ENCODE assay signal across 17 cellular contexts in the genomic region with DNA sequence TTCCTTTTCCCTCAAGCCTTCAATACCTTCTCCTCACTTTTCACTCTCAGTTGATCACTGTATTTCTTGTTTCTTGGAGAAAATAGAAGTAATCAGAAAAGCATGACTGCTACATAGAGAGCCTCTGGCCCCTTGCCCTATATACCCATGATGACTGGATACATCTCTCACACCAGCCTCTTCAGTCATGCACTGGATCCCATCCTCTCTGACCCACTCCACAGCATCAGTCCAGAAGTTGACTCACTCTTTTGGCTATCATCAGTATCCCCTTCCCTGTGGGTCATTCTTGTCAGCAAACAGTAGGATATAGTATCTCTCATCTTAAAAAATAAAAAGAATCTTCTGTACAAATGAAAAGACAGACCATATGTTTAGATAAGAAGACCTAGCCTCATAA. TPM values are rescaled to one million over a fixed set of nuclear protein-coding genes. Genes with fewer than 3 reads are reported as not detected.
DNase-seq lines count a peak whose midpoint lies in the region; ATAC-seq and TF ChIP-seq lines count a peak whose summit lies in the region.
"Had no signal": no experiment of that assay in that cellular context is flagged by ENCODE, and none has a peak within 500 bp of the region (broad histone marks: within the 10 kb centered on the region; RNA-seq: fewer than 3 reads in every experiment).

No MANE protein-coding gene starts in this region.

- H3K4me2 ChIP-seq in IMR-90 (ENCODE audit: low read depth, low read length) (no peak overlapping the region), mesenchymal stem cell (ENCODE audit: low read length, poor library complexity, severe bottlenecking) (no peak overlapping the region)

- no peak overlapping the region for H2AK9ac ChIP-seq in IMR-90 (replicated peaks; ENCODE audit: low read depth, low read length, poor library complexity)

- H3K18ac ChIP-seq in IMR-90 (ENCODE audit: low read depth, low read length) (no peak overlapping the region), mesenchymal stem cell (ENCODE audit: low read depth in 1 of 2, low read length in 2 of 2) (no peak overlapping the region)

- no peak overlapping the region for H4K91ac ChIP-seq in IMR-90 (ENCODE audit: insufficient read depth, low read depth, low read length)
- no peak overlapping the region for H4K91ac ChIP-seq in mesenchymal stem cell (ENCODE audit: low read length)

- H3K36me3 ChIP-seq in IMR-90 (ENCODE audit: control insufficient read depth, insufficient read depth, low read length) (no peaks in the 10 kb centered on the region), brain microvascular endothelial cell (replicated peaks) (no peaks in the 10 kb centered on the region), mesenchymal stem cell (ENCODE audit: control insufficient read depth in 1 of 2, insufficient read depth in 2 of 2, low read depth in 1 of 2, low read length in 2 of 2) (peaks cover under 1 to 10% of the 10 kb centered on the region in 2 experiments)
- H3K36me3 ChIP-seq: left lung had no signal

- TF ChIP-seq RAD21 in IMR-90 (IDR thresholded peaks at IDR 0.05; ENCODE audit: low read length) = no peak

- H3K14ac ChIP-seq in IMR-90 (replicated peaks; ENCODE audit: low read depth, low read length) (no peak overlapping the region), mesenchymal stem cell (ENCODE audit: low read length in 2 of 2) (no peak overlapping the region)

- no peak for TF ChIP-seq POLR2A in IMR-90 (IDR thresholded peaks at IDR 0.05; ENCODE audit: low read depth, low read length)

- H2AK5ac ChIP-seq in IMR-90 (ENCODE audit: low read depth, low read length) (no peak overlapping the region), mesenchymal stem cell (ENCODE audit: low read length, severe bottlenecking) (no peak overlapping the region)

- DNase-seq in AG09309 (ENCODE audit: low read depth) (peak; percentile 21), IMR-90 (peak; percentile 95), brain microvascular endothelial cell (peak; percentile 69), mesenchymal stem cell (no peak), LoVo (ENCODE audit: low spot score) (no peak), activated T-cell treated with anti-CD3 and anti-CD28 coated beads for 4 hours (no peak)
- DNase-seq: activated naive CD8-positive, alpha-beta T cell treated with anti-CD3 and anti-CD28 coated beads, Interleukin-2, amount 50 U/mL, for 24 hours; endodermal cell; Kasumi-1; left lung; NCI-H446 treated with DMSO at 0.1 percent for 48 hours; right cardiac atrium; stimulated activated CD4-positive, alpha-beta T cell treated with anti-CD3 and anti-CD28 coated beads, Interleukin-1b, Interleukin-23, amount 100 ng/mL, for 48 hours had no signal

- no peak overlapping the region for H3K4me3 ChIP-seq in AG09309 (ENCODE audit: control insufficient read depth, low read depth, low read length)
- H3K4me3 ChIP-seq in IMR-90 (ENCODE audit: insufficient read depth, low read depth, low read length) = no peak overlapping the region
- H3K4me3 ChIP-seq in brain microvascular endothelial cell (ENCODE audit: low read depth, low read length) = no peak overlapping the region
- H3K4me3 ChIP-seq in mesenchymal stem cell (ENCODE audit: insufficient read depth in 1 of 2, low read depth in 1 of 2, low read length in 2 of 2) = no peak overlapping the region
- H3K4me3 ChIP-seq: left lung had no signal

- in situ Hi-C loops in IMR-90 (cut with MboI; ENCODE audit: low sequenced_read_pairs) = loop anchor here (25.0 kb wide), 1 partner anchor 159 kb away; a partner anchor contains a TSS
- in situ Hi-C loops in brain microvascular endothelial cell (cut with HindIII; ENCODE audit: low pct_ligation_motif_present, low sequenced_read_pairs) = loop anchor here (25.0 kb wide), 1 partner anchor 484 kb away; no protein-coding TSS in a partner anchor

- no peak for TF ChIP-seq CTCF in AG09309 (IDR thresholded peaks at IDR 0.05; ENCODE audit: control insufficient read depth, insufficient read depth, low read depth, low read length, missing control alignments)
- TF ChIP-seq CTCF in IMR-90 (conservative IDR thresholded peaks at IDR 0.05; ENCODE audit: low read depth, low read length) = no peak
- TF ChIP-seq CTCF in brain microvascular endothelial cell (IDR thresholded peaks at IDR 0.05; ENCODE audit: low read depth, low read length, missing control alignments) = no peak

- no peak overlapping the region for H3K56ac ChIP-seq in IMR-90 (ENCODE audit: extremely low read depth, insufficient read depth, low read length)

- H3K27ac ChIP-seq in IMR-90 (ENCODE audit: insufficient read depth, low read length) (no peak overlapping the region), brain microvascular endothelial cell (peak overlapping the region; percentile 6), mesenchymal stem cell (ENCODE audit: low read length, poor library complexity, severe bottlenecking) (no peak overlapping the region)

- CTCF ChIA-PET in IMR-90 (lab: Yijun Ruan, JAX) = no interaction called here

- H3K4me1 ChIP-seq in IMR-90 (ENCODE audit: control insufficient read depth, insufficient read depth, low read length) = peaks cover 19% of the 10 kb centered on the region
- H3K4me1 ChIP-seq in mesenchymal stem cell (ENCODE audit: control insufficient read depth, insufficient read depth, low read depth, low read length) = no peaks in the 10 kb centered on the region

- H3K23ac ChIP-seq in IMR-90 (ENCODE audit: low read depth, low read length) (no peak overlapping the region), mesenchymal stem cell (ENCODE audit: low read length in 2 of 2) (no peak overlapping the region)

- H4K8ac ChIP-seq in IMR-90 (ENCODE audit: low read depth in 2 of 2, low read length in 2 of 2) (no peak overlapping the region), mesenchymal stem cell (ENCODE audit: low read length) (no peak overlapping the region)

- peaks cover 7% of the 10 kb centered on the region; the same call in 1 of the 2 replicates for H3K9me1 ChIP-seq in IMR-90 (ENCODE audit: insufficient read depth, low read length)

- intact Hi-C loops in IMR-90 (cut with micrococcal nuclease) = no loop called here

- H2AFZ ChIP-seq in IMR-90 (replicated peaks; ENCODE audit: low read length, poor library complexity) = no peak overlapping the region
- no peak overlapping the region for H2AFZ ChIP-seq in mesenchymal stem cell (ENCODE audit: low read depth, low read length)

- H2BK15ac ChIP-seq in IMR-90 (ENCODE audit: low read depth, low read length) = no peak overlapping the region
- H2BK15ac ChIP-seq in mesenchymal stem cell (ENCODE audit: low read depth, poor library complexity, severe bottlenecking) = no peak overlapping the region

- no peak overlapping the region for H4K5ac ChIP-seq in IMR-90 (ENCODE audit: low read depth, low read length)

- ATAC-seq in IMR-90 (ENCODE audit: low read depth) (peak; percentile 82), GM18511 (IDR thresholded peaks at IDR 0.05; ENCODE audit: unreplicated experiment) (no peak), GM18520 (IDR thresholded peaks at IDR 0.05; ENCODE audit: unreplicated experiment) (no peak)
- ATAC-seq: activated naive CD8-positive, alpha-beta T cell treated with anti-CD3 and anti-CD28 coated beads, Interleukin-2, amount 50 U/mL, for 24 hours; HCT116; left lung; WTC11 had no signal

- H2BK5ac ChIP-seq in IMR-90 (ENCODE audit: low read depth, low read length, poor library complexity, severe bottlenecking) (peak overlapping the region; percentile 9), mesenchymal stem cell (ENCODE audit: low read depth, low read length, poor library complexity, severe bottlenecking) (no peak overlapping the region)

- H3K4ac ChIP-seq in IMR-90 (ENCODE audit: low read depth, low read length) = no peak overlapping the region
- no peak overlapping the region for H3K4ac ChIP-seq in mesenchymal stem cell (ENCODE audit: low read depth in 1 of 2, low read length in 2 of 2)

- no TSS peak for BruUV-seq in IMR-90 (replicated peaks; lab: Mats Ljungman, UMichigan)

- dilution Hi-C loops in IMR-90 (cut with HindIII; ENCODE audit: low sequenced_read_pairs, unreplicated experiment) = no loop called here

- no peak overlapping the region for H2BK120ac ChIP-seq in IMR-90 (ENCODE audit: low read depth, low read length)
- H2BK120ac ChIP-seq in mesenchymal stem cell (ENCODE audit: low read depth, low read length) = no peak overlapping the region

- H3K9ac ChIP-seq in IMR-90 (ENCODE audit: low read depth, low read length) (no peak overlapping the region), mesenchymal stem cell (ENCODE audit: low read length) (peak overlapping the region; percentile 65)

- H3K9me3 ChIP-seq in IMR-90 (ENCODE audit: control insufficient read depth, insufficient read depth, low read length) (no peaks in the 10 kb centered on the region), mesenchymal stem cell (ENCODE audit: control insufficient read depth, low read length) (no peaks in the 10 kb centered on the region)
- H3K9me3 ChIP-seq: left lung had no signal

- POLR2A ChIA-PET in IMR-90 (lab: Charles Lee; ENCODE audit: unreplicated experiment) = no interaction called here

- H3K27me3 ChIP-seq in IMR-90 (ENCODE audit: control insufficient read depth, insufficient read depth, low read length) (no peaks in the 10 kb centered on the region), brain microvascular endothelial cell (replicated peaks) (no peaks in the 10 kb centered on the region), mesenchymal stem cell (ENCODE audit: control insufficient read depth in 1 of 2, insufficient read depth in 1 of 2, low read length in 2 of 2) (no peaks in the 10 kb centered on the region)
- H3K27me3 ChIP-seq: left lung had no signal

- H2BK20ac ChIP-seq in IMR-90 (ENCODE audit: low read depth, low read length) = no peak overlapping the region

- H3K79me1 ChIP-seq in IMR-90 (ENCODE audit: low read depth in 1 of 2, low read length in 2 of 2) = peaks cover 0 to 6% of the 10 kb centered on the region in 2 experiments; a peak in 1 of 4 replicates
- no peaks in the 10 kb centered on the region for H3K79me1 ChIP-seq in mesenchymal stem cell (replicated peaks; ENCODE audit: low read length, poor library complexity, severe bottlenecking)

- H2BK12ac ChIP-seq in mesenchymal stem cell (ENCODE audit: low read length in 2 of 2) = no peak overlapping the region

- no peaks in the 10 kb centered on the region for H4K20me1 ChIP-seq in IMR-90 (ENCODE audit: insufficient read depth, low read length)

TF ChIP-seq in IMR-90, 13 proteins besides CTCF, POLR2A, EP300 and RAD21 (continues in another document):
- no peak for TF ChIP-seq MAFK (IDR thresholded peaks at IDR 0.05; ENCODE audit: low read depth, low read length)
- no peak; the same call in 1 of the 2 replicates for TF ChIP-seq MAZ (IDR thresholded peaks at IDR 0.05; ENCODE audit: borderline replicate concordance, low read depth, low read length)

RNA-seq across cellular contexts. Expression of a gene that starts 32.9 kb away (rescaled TPM):
- total RNA-seq in IMR-90 (2012; rRNA removed) = 9.9 and 10.0 TPM in 2 replicates
- 5.2 and 6.5 TPM in 2 replicates for polyA plus RNA-seq in IMR-90 (2012; rRNA removed)
- 1.6 and 2.2 TPM in 2 replicates for polyA plus RNA-seq in IMR-90 (2012; cell fraction: cytosol; rRNA removed)
- polyA plus RNA-seq in IMR-90 (2012; cell fraction: nucleus; rRNA removed; ENCODE audit: low replicate concordance) = 3.1 and 8.4 TPM in 2 replicates
- 5.4 TPM for polyA plus RNA-seq in mesenchymal stem cell (2013, experiment 1 of 2)
- polyA plus RNA-seq in mesenchymal stem cell (2013, experiment 2 of 2) = 4.9 TPM

RNA-seq across cellular contexts. Expression of a gene that starts 33.0 kb away (rescaled TPM):
- total RNA-seq in IMR-90 (2012; rRNA removed) = 80.3 and 90.5 TPM in 2 replicates
- 38.7 and 46.9 TPM in 2 replicates for polyA plus RNA-seq in IMR-90 (2012; rRNA removed)
- polyA plus RNA-seq in IMR-90 (2012; cell fraction: cytosol; rRNA removed) = 21.4 and 34.8 TPM in 2 replicates
- 20.3 and 37.8 TPM in 2 replicates for polyA plus RNA-seq in IMR-90 (2012; cell fraction: nucleus; rRNA removed; ENCODE audit: low replicate concordance)
- 34.7 TPM for polyA plus RNA-seq in mesenchymal stem cell (2013, experiment 1 of 2)
- polyA plus RNA-seq in mesenchymal stem cell (2013, experiment 2 of 2) = 34.6 TPM

Comparison
In these comparisons a context has a peak if more than half of its experiments do, and no peak if none do; other contexts are left out.
1. DNase-seq: peak in AG09309 (single experiment), IMR-90 (single experiment) and brain microvascular endothelial cell (single experiment); none in mesenchymal stem cell (single experiment), LoVo (single experiment) and activated T-cell treated with anti-CD3 and anti-CD28 coated beads for 4 hours (single experiment).